22 cellular contexts compared by ENCODE assay signal in the genomic region with DNA sequence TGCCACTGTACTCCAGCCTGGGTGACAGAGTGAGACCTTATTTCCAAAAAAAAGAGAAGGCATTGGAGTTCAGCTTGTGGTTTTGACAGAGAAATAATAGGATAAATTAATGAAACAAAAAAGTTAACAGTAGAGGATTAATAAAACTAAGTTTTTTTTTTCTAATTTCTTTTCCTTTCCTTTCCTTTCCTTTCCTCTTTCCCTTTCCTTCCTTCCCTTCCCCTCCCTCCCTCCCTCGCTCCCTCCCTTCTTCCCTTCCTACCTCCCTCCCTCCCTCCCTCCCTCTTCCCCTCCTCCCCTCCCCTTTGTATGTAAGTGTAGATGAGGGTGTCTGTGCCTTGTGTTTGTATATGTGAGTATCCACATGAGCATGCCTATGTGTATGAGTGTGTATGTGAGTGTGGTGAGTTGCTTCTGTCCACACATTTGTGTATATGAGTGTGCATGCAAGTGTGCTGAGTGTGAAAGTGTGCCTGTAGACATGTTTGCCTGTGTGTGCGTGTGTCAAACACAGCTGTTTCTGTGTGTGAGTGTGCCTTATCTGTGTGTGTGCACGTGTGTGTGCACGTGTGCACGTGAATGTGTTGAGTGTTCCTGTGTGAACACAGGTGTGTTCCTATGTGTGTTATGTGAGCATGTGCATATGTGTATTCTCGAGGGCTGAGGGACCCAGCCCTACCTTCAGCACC. TPM values are rescaled to one million over a fixed set of nuclear protein-coding genes. Genes with fewer than 3 reads are reported as not detected.
DNase-seq lines count a peak whose midpoint lies in the region; FAIRE-seq and TF ChIP-seq lines count a peak whose summit lies in the region.
"Had no signal": no experiment of that assay in that cellular context is flagged by ENCODE, and none has a peak within 500 bp of the region (broad histone marks: within the 10 kb centered on the region; RNA-seq: fewer than 3 reads in every experiment).

No MANE protein-coding gene starts in this region.

- H3K27ac ChIP-seq in neural progenitor cell: no peak overlapping the region
- H3K27ac ChIP-seq: body of pancreas, esophagus muscularis mucosa, gastrocnemius medialis, HL-60, neutrophil, Peyer's patch, vagina, VCaP had no signal

- no peak overlapping the region for H3K4me2 ChIP-seq in Loucy (ENCODE audit: low read depth, low read length, poor library complexity, severe bottlenecking)
- no peak overlapping the region for H3K4me2 ChIP-seq in neural progenitor cell

- H3K4me1 ChIP-seq in Loucy (ENCODE audit: insufficient read depth, low read length, poor library complexity, severe bottlenecking) (peaks cover 10% of the 10 kb centered on the region), neural progenitor cell (no peaks in the 10 kb centered on the region)
- H3K4me1 ChIP-seq: gastrocnemius medialis, vagina had no signal

- H3K9me3 ChIP-seq in Loucy (ENCODE audit: insufficient read depth, low read depth, low read length): no peaks in the 10 kb centered on the region
- no peaks in the 10 kb centered on the region for H3K9me3 ChIP-seq in neural progenitor cell (ENCODE audit: low read depth)
- H3K9me3 ChIP-seq: body of pancreas, esophagus muscularis mucosa, gastrocnemius medialis, mucosa of descending colon, neutrophil, Peyer's patch, testis, vagina had no signal

- H3K4me3 ChIP-seq in Loucy (ENCODE audit: low read length, poor library complexity, severe bottlenecking) (no peak overlapping the region), neural progenitor cell (no peak overlapping the region)
- H3K4me3 ChIP-seq: body of pancreas, esophagus muscularis mucosa, gastrocnemius medialis, mucosa of descending colon, Peyer's patch, skin epidermis, testis, vagina had no signal

- DNase-seq in chondrocyte (ENCODE audit: low spot score): no peak
- DNase-seq in neural progenitor cell (ENCODE audit: low spot score): no peak
- no peak for DNase-seq in type B pancreatic cell (ENCODE audit: extremely low spot score, unreplicated experiment)
- DNase-seq in GM12891 (ENCODE audit: insufficient read length, low spot score): no peak
- DNase-seq: body of pancreas; effector CD8-positive, alpha-beta T cell; gastrocnemius medialis; GOT3; mucosa of descending colon; NCI-H2107; Peyer's patch; stimulated activated CD4-positive, alpha-beta T cell treated with anti-CD3 and anti-CD28 coated beads, Interleukin-2, amount 100 ng/mL, for 24 hours; stimulated activated naive B cell treated with anti-CD40 and anti-IgM and Interleukin-4, amounts not matched to agents 10 μg/mL and 1 μg/mL and 100 μg/mL, for 72 hours had no signal

- H2AFZ ChIP-seq in Loucy (ENCODE audit: low read length) (no peak overlapping the region), neural progenitor cell (replicated peaks) (no peak overlapping the region)

- peaks cover 11% of the 10 kb centered on the region for H3K36me3 Mint-ChIP-seq in chondrocyte (ENCODE audit: low read depth)
- H3K36me3 Mint-ChIP-seq in neural progenitor cell: peaks cover 17% of the 10 kb centered on the region
- H3K36me3 Mint-ChIP-seq in type B pancreatic cell: peaks cover 5% of the 10 kb centered on the region

- H3K9ac ChIP-seq in Loucy (ENCODE audit: low read depth, low read length, poor library complexity, severe bottlenecking) (peak overlapping the region; percentile 6), neural progenitor cell (no peak overlapping the region)

- H3K36me3 ChIP-seq in Loucy (ENCODE audit: insufficient read depth, low read length): peaks cover 4% of the 10 kb centered on the region; the same call in 1 of the 2 replicates
- H3K36me3 ChIP-seq in neural progenitor cell: no peaks in the 10 kb centered on the region

- no peak overlapping the region for H3K4me3 Mint-ChIP-seq in chondrocyte (ENCODE audit: unreplicated experiment)
- H3K4me3 Mint-ChIP-seq in neural progenitor cell: no peak overlapping the region
- no peak overlapping the region for H3K4me3 Mint-ChIP-seq in type B pancreatic cell
- H3K4me3 Mint-ChIP-seq: stimulated activated naive B cell treated with anti-CD40 and anti-IgM and Interleukin-4, amounts not matched to agents 10 μg/mL and 1 μg/mL and 100 μg/mL, for 72 hours; T-helper 2 cell treated with Interferon-gamma antibody and Interleukin-4, amounts not matched to agents 5 μg/mL and 100 μg/mL, for 36 hours had no signal

- peak overlapping the region; percentile 12 for H3K27ac Mint-ChIP-seq in chondrocyte (ENCODE audit: unreplicated experiment)
- peak overlapping the region; percentile 62 for H3K27ac Mint-ChIP-seq in neural progenitor cell
- no peak overlapping the region for H3K27ac Mint-ChIP-seq in type B pancreatic cell
- H3K27ac Mint-ChIP-seq: stimulated activated naive B cell treated with anti-CD40 and anti-IgM and Interleukin-4, amounts not matched to agents 10 μg/mL and 1 μg/mL and 100 μg/mL, for 72 hours; T-helper 2 cell treated with Interferon-gamma antibody and Interleukin-4, amounts not matched to agents 5 μg/mL and 100 μg/mL, for 36 hours had no signal

- no peaks in the 10 kb centered on the region for H3K9me2 ChIP-seq in Loucy (replicated peaks; ENCODE audit: low read depth, low read length)

- H3K9me3 Mint-ChIP-seq in chondrocyte (ENCODE audit: low read depth) (no peaks in the 10 kb centered on the region), neural progenitor cell (no peaks in the 10 kb centered on the region), type B pancreatic cell (no peaks in the 10 kb centered on the region)
- H3K9me3 Mint-ChIP-seq: T-helper 2 cell treated with Interferon-gamma antibody and Interleukin-4, amounts not matched to agents 5 μg/mL and 100 μg/mL, for 36 hours had no signal

- TF ChIP-seq POLR2A in GM12891 (IDR thresholded peaks at IDR 0.05; ENCODE audit: low read depth, low read length): no peak

- H4K20me1 ChIP-seq in Loucy (ENCODE audit: insufficient read depth, low read length, poor library complexity, severe bottlenecking): no peaks in the 10 kb centered on the region
- peaks cover 7% of the 10 kb centered on the region for H4K20me1 ChIP-seq in neural progenitor cell (ENCODE audit: low read depth)

- no peaks in the 10 kb centered on the region for H3K27me3 ChIP-seq in Loucy (ENCODE audit: insufficient read depth, low read length, poor library complexity, severe bottlenecking)
- no peaks in the 10 kb centered on the region for H3K27me3 ChIP-seq in neural progenitor cell
- H3K27me3 ChIP-seq: body of pancreas, esophagus muscularis mucosa, gastrocnemius medialis, neutrophil, Peyer's patch, testis, vagina had no signal

- H3K4me1 Mint-ChIP-seq in chondrocyte (ENCODE audit: low read depth) (peaks cover 13% of the 10 kb centered on the region), neural progenitor cell (peaks cover 12% of the 10 kb centered on the region), type B pancreatic cell (ENCODE audit: unreplicated experiment) (no peaks in the 10 kb centered on the region)

- H3K27me3 Mint-ChIP-seq in chondrocyte (ENCODE audit: low read depth) (no peaks in the 10 kb centered on the region), neural progenitor cell (ENCODE audit: insufficient read depth, low read depth) (peaks cover 2% of the 10 kb centered on the region), type B pancreatic cell (no peaks in the 10 kb centered on the region)
- H3K27me3 Mint-ChIP-seq: stimulated activated naive B cell treated with anti-CD40 and anti-IgM and Interleukin-4, amounts not matched to agents 10 μg/mL and 1 μg/mL and 100 μg/mL, for 72 hours had no signal

- no peaks in the 10 kb centered on the region for H3F3A ChIP-seq in Loucy (ENCODE audit: low read depth)
- H3F3A ChIP-seq in neural progenitor cell (ENCODE audit: low read depth): peaks cover 9% of the 10 kb centered on the region

- no peak for FAIRE-seq in GM12891 (lab: Jason Lieb, UNC)

- no peaks in the 10 kb centered on the region for H3K79me2 ChIP-seq in Loucy (ENCODE audit: insufficient read depth, low read length)
- H3K79me2 ChIP-seq in neural progenitor cell (ENCODE audit: low read depth): peaks cover 4% of the 10 kb centered on the region

- no peak for TF ChIP-seq CTCF in Loucy (conservative IDR thresholded peaks at IDR 0.05; ENCODE audit: low read length)
- TF ChIP-seq CTCF in chondrocyte (IDR thresholded peaks at IDR 0.05): no peak
- no peak for TF ChIP-seq CTCF in neural progenitor cell (IDR thresholded peaks at IDR 0.05)
- TF ChIP-seq CTCF in type B pancreatic cell (conservative IDR thresholded peaks at IDR 0.05): no peak

TF ChIP-seq in GM12891, 5 proteins besides CTCF, POLR2A, EP300 and RAD21:
- no peak for TF ChIP-seq SPI1 (IDR thresholded peaks at IDR 0.05; ENCODE audit: low read depth, low read length)
- TF ChIP-seq TAF1 (IDR thresholded peaks at IDR 0.05; ENCODE audit: low read depth, low read length): no peak
- TF ChIP-seq POU2F2 (IDR thresholded peaks at IDR 0.05; ENCODE audit: low read depth, low read length): no peak
- TF ChIP-seq PAX5 (IDR thresholded peaks at IDR 0.05; ENCODE audit: insufficient read depth, low read length, severe bottlenecking): no peak
- no peak for TF ChIP-seq POLR2AphosphoS5 (IDR thresholded peaks at IDR 0.05; ENCODE audit: low read depth, low read length)

RNA-seq across cellular contexts. Expression of gene MZF1, which starts 12.5 kb away (rescaled TPM):
- total RNA-seq in chondrocyte (15.2 to 22.3 TPM (median 15.8 TPM) in 3 replicates), neural progenitor cell (ENCODE audit: low replicate concordance) (8.4 and 32.3 TPM in 2 replicates), type B pancreatic cell (ENCODE audit: low replicate concordance) (22.9 and 30.0 TPM in 2 replicates)
- polyA plus RNA-seq in GM12891 (2012; ENCODE audit: low read depth, missing spikeins): 7.4 TPM

RNA-seq across cellular contexts. Expression of gene UBE2M, which starts 27.2 kb away (rescaled TPM):
- 70.3 to 80.7 TPM (median 76.3 TPM) in 3 replicates for total RNA-seq in chondrocyte
- total RNA-seq in neural progenitor cell (ENCODE audit: low replicate concordance): 59.3 and 73.3 TPM in 2 replicates
- total RNA-seq in type B pancreatic cell (ENCODE audit: low replicate concordance): 78.0 and 81.9 TPM in 2 replicates
- 61.5 TPM for polyA plus RNA-seq in GM12891 (2012; ENCODE audit: low read depth, missing spikeins)

RNA-seq across cellular contexts. Expression of gene CHMP2A, which starts 30.7 kb away (rescaled TPM):
- total RNA-seq in chondrocyte (85.1 to 99.4 TPM (median 85.9 TPM) in 3 replicates), neural progenitor cell (ENCODE audit: low replicate concordance) (141 and 148 TPM in 2 replicates), type B pancreatic cell (ENCODE audit: low replicate concordance) (86.5 and 97.7 TPM in 2 replicates)
- polyA plus RNA-seq in GM12891 (2012; ENCODE audit: low read depth, missing spikeins): 146 TPM

RNA-seq across cellular contexts. Expression of gene TRIM28, which starts 41.7 kb away (rescaled TPM):
- total RNA-seq in chondrocyte (215 to 286 TPM (median 228 TPM) in 3 replicates), neural progenitor cell (ENCODE audit: low replicate concordance) (390 and 678 TPM in 2 replicates), type B pancreatic cell (ENCODE audit: low replicate concordance) (401 and 679 TPM in 2 replicates)
- 367 TPM for polyA plus RNA-seq in GM12891 (2012; ENCODE audit: low read depth, missing spikeins)
